9 cellular contexts compared by ENCODE assay signal in the genomic region with DNA sequence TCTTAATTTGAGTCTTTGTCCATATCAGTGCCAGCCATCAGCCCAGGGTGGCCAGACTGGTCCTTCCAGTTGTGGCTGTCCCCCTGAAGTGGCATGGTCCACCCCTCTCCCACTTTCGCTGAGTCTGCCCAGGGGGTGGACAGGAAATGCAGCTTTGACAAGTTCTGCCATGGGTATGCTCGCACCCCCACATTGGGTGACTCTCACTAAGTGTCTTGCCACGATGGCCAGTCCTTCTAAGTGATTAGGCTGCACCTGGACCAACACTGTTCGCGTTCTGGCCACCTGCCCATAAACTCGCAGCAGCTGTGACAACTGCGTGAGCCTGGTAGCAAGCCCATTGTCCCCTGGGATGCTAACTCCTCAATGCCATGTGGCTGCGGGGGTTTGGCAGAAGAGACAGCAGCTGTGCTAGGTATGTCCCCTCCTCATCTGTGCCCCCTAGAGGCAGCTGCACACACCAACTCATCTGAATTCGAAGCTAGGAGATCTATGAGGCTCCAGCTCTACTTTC. TPM values are rescaled to one million over a fixed set of nuclear protein-coding genes. Genes with fewer than 3 reads are reported as not detected.
DNase-seq lines count a peak whose midpoint lies in the region; ATAC-seq and TF ChIP-seq lines count a peak whose summit lies in the region.
"Had no signal": no experiment of that assay in that cellular context is flagged by ENCODE, and none has a peak within 500 bp of the region (broad histone marks: within the 10 kb centered on the region; RNA-seq: fewer than 3 reads in every experiment).

No MANE protein-coding gene starts in this region.

- no peak for TF ChIP-seq EP300 in Ishikawa (IDR thresholded peaks at IDR 0.05; ENCODE audit: borderline replicate concordance)

- H3K4me1 Mint-ChIP-seq in Caco-2 (ENCODE audit: low read depth, unreplicated experiment) = peaks cover 7% of the 10 kb centered on the region

- no peak overlapping the region for H3K27ac Mint-ChIP-seq in Caco-2 (ENCODE audit: unreplicated experiment)

- no peaks in the 10 kb centered on the region for H3K9me3 Mint-ChIP-seq in Caco-2 (ENCODE audit: unreplicated experiment)

- H3K4me3 ChIP-seq in Caco-2 (ENCODE audit: low read depth, low read length) (no peak overlapping the region), Panc1 (ENCODE audit: low read depth in 2 of 2, low read length in 2 of 2) (no peak overlapping the region)

- TF ChIP-seq RAD21 in Ishikawa (IDR thresholded peaks at IDR 0.05; ENCODE audit: low read depth) = peak; percentile 46

- H3K36me3 Mint-ChIP-seq in Caco-2 (ENCODE audit: insufficient read depth, unreplicated experiment) = no peaks in the 10 kb centered on the region

- BruUV-seq in Caco-2 (replicated peaks; lab: Mats Ljungman, UMichigan) (no TSS peak), Panc1 (replicated peaks; lab: Mats Ljungman, UMichigan) (no TSS peak)

- H3K4me1 ChIP-seq in Caco-2 = peaks cover 6% of the 10 kb centered on the region
- no peaks in the 10 kb centered on the region for H3K4me1 ChIP-seq in Panc1 (ENCODE audit: control insufficient read depth, insufficient read depth, low read length)

- DNase-seq in Caco-2 (peak; percentile 43 to 46), Panc1 (ENCODE audit: low read depth, low spot score) (no peak), iPS DF 19.7 (ENCODE audit: low read depth, low spot score) (peak; percentile 54)
- DNase-seq in stimulated activated CD4-positive, alpha-beta T cell treated with anti-CD3 and anti-CD28 coated beads, Interleukin-2, amount 100 ng/mL, for 48 hours = no peak
- DNase-seq in activated CD4-positive, alpha-beta T cell treated with anti-CD3 and anti-CD28 coated beads, Interleukin-2, amount 50 U/mL, for 1 hour = no peak
- DNase-seq in effector CD8-positive, alpha-beta T cell (lab: John Stamatoyannopoulos, UW) = no peak

- H3K4me3 Mint-ChIP-seq in Caco-2 (ENCODE audit: unreplicated experiment) = no peak overlapping the region

- in situ Hi-C loops in Panc1 (cut with HindIII; ENCODE audit: low pct_unique_long_range_greater_than_20kb, low sequenced_read_pairs) = no loop called here

- no peaks in the 10 kb centered on the region for H3K27me3 Mint-ChIP-seq in Caco-2 (ENCODE audit: insufficient read depth, unreplicated experiment)

- intact Hi-C loops in Caco-2 (cut with micrococcal nuclease; ENCODE audit: unreplicated experiment) (no loop called here), Panc1 (cut with micrococcal nuclease; ENCODE audit: unreplicated experiment) (no loop called here)

- TF ChIP-seq CTCF in Caco-2 (IDR thresholded peaks at IDR 0.05; ENCODE audit: insufficient read depth in 1 of 2, low read depth in 1 of 2, low read length in 1 of 2, severe bottlenecking in 1 of 2, unreplicated experiment in 1 of 2) (peak in 1 of 2 experiments; percentile 36), Panc1 (IDR thresholded peaks at IDR 0.05) (peak; percentile 52)

- no peak overlapping the region for H3K27ac ChIP-seq in Panc1 (ENCODE audit: low read length)
- H3K27ac ChIP-seq: HL-60 had no signal

- POLR2A ChIA-PET in Caco-2 (lab: Charles Lee) (no interaction called here), Panc1 (lab: Charles Lee) (no interaction called here)

- no peaks in the 10 kb centered on the region for H3K9me3 ChIP-seq in Caco-2
- H3K9me3 ChIP-seq in Panc1 (ENCODE audit: control insufficient read depth, insufficient read depth, low read depth, low read length) = no peaks in the 10 kb centered on the region

- CTCF ChIA-PET in Caco-2 (lab: Charles Lee) (no interaction called here), Panc1 (lab: Charles Lee) (no interaction called here)

- H3K36me3 ChIP-seq in Caco-2 (ENCODE audit: control insufficient read depth, insufficient read depth, low read length) (no peaks in the 10 kb centered on the region), Panc1 (ENCODE audit: control insufficient read depth, insufficient read depth, low read length) (no peaks in the 10 kb centered on the region)

- ATAC-seq in GM19438 (IDR thresholded peaks at IDR 0.05; ENCODE audit: low read depth, unreplicated experiment) = peak; percentile 62
- ATAC-seq in Panc1 = no peak

- H3K27me3 ChIP-seq in Caco-2 (replicated peaks; ENCODE audit: control insufficient read depth, insufficient read depth, low read length) (no peaks in the 10 kb centered on the region), Panc1 (ENCODE audit: control insufficient read depth, insufficient read depth, low read length) (no peaks in the 10 kb centered on the region)

TF ChIP-seq in Ishikawa, 13 proteins besides CTCF, POLR2A, EP300 and RAD21:
- 0 out of 2 replicates have a peak, but pooled peaks have one; percentile 32 for TF ChIP-seq TCF12 (IDR thresholded peaks at IDR 0.05; ENCODE audit: low read depth)
- TF ChIP-seq, protein P1, sequence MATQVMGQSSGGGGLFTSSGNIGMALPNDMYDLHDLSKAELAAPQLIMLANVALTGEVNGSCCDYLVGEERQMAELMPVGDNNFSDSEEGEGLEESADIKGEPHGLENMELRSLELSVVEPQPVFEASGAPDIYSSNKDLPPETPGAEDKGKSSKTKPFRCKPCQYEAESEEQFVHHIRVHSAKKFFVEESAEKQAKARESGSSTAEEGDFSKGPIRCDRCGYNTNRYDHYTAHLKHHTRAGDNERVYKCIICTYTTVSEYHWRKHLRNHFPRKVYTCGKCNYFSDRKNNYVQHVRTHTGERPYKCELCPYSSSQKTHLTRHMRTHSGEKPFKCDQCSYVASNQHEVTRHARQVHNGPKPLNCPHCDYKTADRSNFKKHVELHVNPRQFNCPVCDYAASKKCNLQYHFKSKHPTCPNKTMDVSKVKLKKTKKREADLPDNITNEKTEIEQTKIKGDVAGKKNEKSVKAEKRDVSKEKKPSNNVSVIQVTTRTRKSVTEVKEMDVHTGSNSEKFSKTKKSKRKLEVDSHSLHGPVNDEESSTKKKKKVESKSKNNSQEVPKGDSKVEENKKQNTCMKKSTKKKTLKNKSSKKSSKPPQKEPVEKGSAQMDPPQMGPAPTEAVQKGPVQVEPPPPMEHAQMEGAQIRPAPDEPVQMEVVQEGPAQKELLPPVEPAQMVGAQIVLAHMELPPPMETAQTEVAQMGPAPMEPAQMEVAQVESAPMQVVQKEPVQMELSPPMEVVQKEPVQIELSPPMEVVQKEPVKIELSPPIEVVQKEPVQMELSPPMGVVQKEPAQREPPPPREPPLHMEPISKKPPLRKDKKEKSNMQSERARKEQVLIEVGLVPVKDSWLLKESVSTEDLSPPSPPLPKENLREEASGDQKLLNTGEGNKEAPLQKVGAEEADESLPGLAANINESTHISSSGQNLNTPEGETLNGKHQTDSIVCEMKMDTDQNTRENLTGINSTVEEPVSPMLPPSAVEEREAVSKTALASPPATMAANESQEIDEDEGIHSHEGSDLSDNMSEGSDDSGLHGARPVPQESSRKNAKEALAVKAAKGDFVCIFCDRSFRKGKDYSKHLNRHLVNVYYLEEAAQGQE (IDR thresholded peaks at IDR 0.05; ENCODE audit: low read depth) = no peak
- TF ChIP-seq, protein P2, sequence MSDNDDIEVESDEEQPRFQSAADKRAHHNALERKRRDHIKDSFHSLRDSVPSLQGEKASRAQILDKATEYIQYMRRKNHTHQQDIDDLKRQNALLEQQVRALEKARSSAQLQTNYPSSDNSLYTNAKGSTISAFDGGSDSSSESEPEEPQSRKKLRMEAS (IDR thresholded peaks at IDR 0.05) = peak; percentile 30; the same call in 1 of the 2 replicates

RNA-seq across cellular contexts. Expression of a gene that starts 10.0 kb away (rescaled TPM):
- total RNA-seq in Caco-2 (2022) (9.3 and 12.4 TPM in 2 replicates), Panc1 (2021; ENCODE audit: unreplicated experiment) (0.18 TPM)
- 0.45 TPM for polyA plus RNA-seq in Panc1 (2012; ENCODE audit: insufficient read length)

Comparison
In these comparisons a context has a peak if more than half of its experiments do, and no peak if none do; other contexts are left out.
1. DNase-seq: peak in Caco-2 (2 of 2) and iPS DF 19.7 (single experiment); none in Panc1 (single experiment), stimulated activated CD4-positive, alpha-beta T cell treated with anti-CD3 and anti-CD28 coated beads, Interleukin-2, amount 100 ng/mL, for 48 hours (0 of 2), activated CD4-positive, alpha-beta T cell treated with anti-CD3 and anti-CD28 coated beads, Interleukin-2, amount 50 U/mL, for 1 hour (single experiment) and effector CD8-positive, alpha-beta T cell (single experiment).